In genomic region chr14:75196064-75196463, GRCh38 we compare ENCODE assay signal across 25 cellular contexts. TPM values are rescaled to one million over a fixed set of nuclear protein-coding genes. Genes with fewer than 3 reads are reported as not detected.
DNase-seq lines count a peak whose midpoint lies in the region; ATAC-seq lines count a peak whose summit lies in the region.
"Had no signal": no experiment of that assay in that cellular context is flagged by ENCODE, and none has a peak within 500 bp of the region (broad histone marks: within the 10 kb centered on the region; RNA-seq: fewer than 3 reads in every experiment).

No MANE protein-coding gene starts in this region.

- no peak overlapping the region for H3K14ac ChIP-seq in mesenchymal stem cell (ENCODE audit: low read length in 2 of 2)

- H2BK5ac ChIP-seq in mesenchymal stem cell (ENCODE audit: low read depth, low read length, poor library complexity, severe bottlenecking) (no peak overlapping the region), mesendoderm (ENCODE audit: low read length) (no peak overlapping the region)

- H2BK12ac ChIP-seq in mesenchymal stem cell (ENCODE audit: low read length in 2 of 2), result no peak overlapping the region

- H3K9me3 ChIP-seq in mesenchymal stem cell (ENCODE audit: control insufficient read depth, low read length), result no peaks in the 10 kb centered on the region
- H3K9me3 ChIP-seq: tibial artery had no signal

- no peaks in the 10 kb centered on the region for H3K79me2 ChIP-seq in mesendoderm (ENCODE audit: control insufficient read depth, insufficient read depth, low read length)

- H3K79me1 ChIP-seq in mesenchymal stem cell (replicated peaks; ENCODE audit: low read length, poor library complexity, severe bottlenecking) (no peaks in the 10 kb centered on the region), mesendoderm (ENCODE audit: low read length) (no peaks in the 10 kb centered on the region)

- no peaks in the 10 kb centered on the region for H3K36me3 ChIP-seq in mesenchymal stem cell (ENCODE audit: control insufficient read depth in 1 of 2, insufficient read depth in 2 of 2, low read depth in 1 of 2, low read length in 2 of 2)
- no peaks in the 10 kb centered on the region for H3K36me3 ChIP-seq in mesendoderm (ENCODE audit: control insufficient read depth, insufficient read depth, low read length)
- H3K36me3 ChIP-seq: tibial artery had no signal

- H3K4me1 ChIP-seq in mesenchymal stem cell (ENCODE audit: control insufficient read depth, insufficient read depth, low read depth, low read length) (no peaks in the 10 kb centered on the region), mesendoderm (ENCODE audit: control insufficient read depth, low read depth, low read length) (peaks cover 9% of the 10 kb centered on the region)

- no peak overlapping the region for H3K56ac ChIP-seq in mesendoderm (ENCODE audit: low read length)

- H3K9ac ChIP-seq in mesenchymal stem cell (ENCODE audit: low read length) (no peak overlapping the region), mesendoderm (ENCODE audit: low read length) (no peak overlapping the region)
- H3K9ac ChIP-seq: GM23248 had no signal

- H2BK120ac ChIP-seq in mesenchymal stem cell (ENCODE audit: low read depth, low read length) (no peak overlapping the region), mesendoderm (ENCODE audit: low read depth, low read length) (no peak overlapping the region)

- H2BK15ac ChIP-seq in mesenchymal stem cell (ENCODE audit: low read depth, poor library complexity, severe bottlenecking) (no peak overlapping the region), mesendoderm (replicated peaks; ENCODE audit: low read depth) (no peak overlapping the region)

- H3K23ac ChIP-seq in mesenchymal stem cell (ENCODE audit: low read length in 2 of 2) (no peak overlapping the region), mesendoderm (ENCODE audit: low read length) (no peak overlapping the region)

- no peak overlapping the region for H2AK5ac ChIP-seq in mesenchymal stem cell (ENCODE audit: low read length, severe bottlenecking)
- no peak overlapping the region for H2AK5ac ChIP-seq in mesendoderm (ENCODE audit: low read length)

- H3K4me3 Mint-ChIP-seq in activated T-cell treated with anti-CD3 and anti-CD28 coated beads, Interleukin-2, amount 50 U/mL, for 24 hours, result no peak overlapping the region
- H3K4me3 Mint-ChIP-seq in dendritic cell treated with granulocyte-macrophage colony-stimulating factor and Interleukin-4, amounts not matched to agents 40 ng/mL and 50 ng/mL, for 4 days, result no peak overlapping the region
- H3K4me3 Mint-ChIP-seq in stimulated activated memory B cell treated with anti-CD40 and anti-IgM and Interleukin-4, amounts not matched to agents 10 μg/mL and 1 μg/mL and 100 μg/mL, for 72 hours, result no peak overlapping the region
- H3K4me3 Mint-ChIP-seq: activated CD4-positive, alpha-beta memory T cell treated with anti-CD3 and anti-CD28 coated beads, Interleukin-2, amount 10 ng/mL, durations not matched to agents 7 days and 5 days; CD4-positive, alpha-beta memory T cell had no signal

- intact Hi-C loops in dendritic cell treated with granulocyte-macrophage colony-stimulating factor and Interleukin-4, amounts not matched to agents 40 ng/mL and 50 ng/mL, for 4 days (cut with micrococcal nuclease), result no loop called here

- peak overlapping the region; percentile 34 for H4K91ac ChIP-seq in mesenchymal stem cell (ENCODE audit: low read length)

- peak; percentile 28 for ATAC-seq in stimulated activated memory B cell treated with anti-CD40 and anti-IgM and Interleukin-4, amounts not matched to agents 10 μg/mL and 1 μg/mL and 100 μg/mL, for 72 hours

- no peaks in the 10 kb centered on the region for H3K27me3 ChIP-seq in mesenchymal stem cell (ENCODE audit: control insufficient read depth in 1 of 2, insufficient read depth in 1 of 2, low read length in 2 of 2)
- no peaks in the 10 kb centered on the region for H3K27me3 ChIP-seq in mesendoderm (ENCODE audit: insufficient read depth, low read length, poor library complexity)
- H3K27me3 ChIP-seq: tibial artery had no signal

- H3K36me3 Mint-ChIP-seq in activated T-cell treated with anti-CD3 and anti-CD28 coated beads, Interleukin-2, amount 50 U/mL, for 24 hours (ENCODE audit: low read depth), result no peaks in the 10 kb centered on the region
- H3K36me3 Mint-ChIP-seq in dendritic cell treated with granulocyte-macrophage colony-stimulating factor and Interleukin-4, amounts not matched to agents 40 ng/mL and 50 ng/mL, for 4 days (ENCODE audit: low read depth), result no peaks in the 10 kb centered on the region
- no peaks in the 10 kb centered on the region for H3K36me3 Mint-ChIP-seq in stimulated activated memory B cell treated with anti-CD40 and anti-IgM and Interleukin-4, amounts not matched to agents 10 μg/mL and 1 μg/mL and 100 μg/mL, for 72 hours
- H3K36me3 Mint-ChIP-seq: CD4-positive, alpha-beta memory T cell had no signal

- DNase-seq in activated T-cell treated with anti-CD3 and anti-CD28 coated beads, Interleukin-2, amount 50 U/mL, for 24 hours, result no peak
- DNase-seq in activated T-cell treated with anti-CD3 and anti-CD28 coated beads for 4 hours, result no peak
- no peak for DNase-seq in mesenchymal stem cell
- no peak for DNase-seq in occipital lobe (lab: John Stamatoyannopoulos, UW)
- DNase-seq in mesendoderm, result no peak
- no peak for DNase-seq in OCI-M2 (lab: John Stamatoyannopoulos, UW; ENCODE audit: unreplicated experiment)
- DNase-seq: 8988T; activated CD4-positive, alpha-beta memory T cell treated with anti-CD3 and anti-CD28 coated beads, Interleukin-2, amount 10 ng/mL, durations not matched to agents 7 days and 5 days; activated CD4-positive, CD25-positive, alpha-beta regulatory T cell treated with anti-CD3 and anti-CD28 coated beads, Interleukin-2, amount 50 U/mL, for 72 hours; activated CD8-positive, alpha-beta memory T cell treated with anti-CD3 and anti-CD28 coated beads, Interleukin-2, amount 50 U/mL, for 48 hours; CD4-positive, alpha-beta memory T cell; central memory CD4-positive, alpha-beta T cell; EL; glutamatergic neuron; GM23248; IMR-90; kidney glomerular epithelial cell; NCI-H1048; NCI-H187; NCI-H524 treated with DMSO at 0.1 percent for 48 hours; SW 1271; tibial artery had no signal

- H3K4me3 ChIP-seq in mesenchymal stem cell (ENCODE audit: insufficient read depth in 1 of 2, low read depth in 1 of 2, low read length in 2 of 2) (no peak overlapping the region), mesendoderm (ENCODE audit: low read length) (no peak overlapping the region)
- H3K4me3 ChIP-seq: GM23248, lung, tibial artery had no signal

- no peak overlapping the region for H3K27ac ChIP-seq in mesenchymal stem cell (ENCODE audit: low read length, poor library complexity, severe bottlenecking)
- no peak overlapping the region for H3K27ac ChIP-seq in mesendoderm (ENCODE audit: low read depth, low read length)
- H3K27ac ChIP-seq: GM23248, tibial artery had no signal

- H3K27me3 Mint-ChIP-seq in activated T-cell treated with anti-CD3 and anti-CD28 coated beads, Interleukin-2, amount 50 U/mL, for 24 hours, result no peaks in the 10 kb centered on the region
- no peaks in the 10 kb centered on the region for H3K27me3 Mint-ChIP-seq in dendritic cell treated with granulocyte-macrophage colony-stimulating factor and Interleukin-4, amounts not matched to agents 40 ng/mL and 50 ng/mL, for 4 days
- H3K27me3 Mint-ChIP-seq in stimulated activated memory B cell treated with anti-CD40 and anti-IgM and Interleukin-4, amounts not matched to agents 10 μg/mL and 1 μg/mL and 100 μg/mL, for 72 hours, result no peaks in the 10 kb centered on the region
- H3K27me3 Mint-ChIP-seq: CD4-positive, alpha-beta memory T cell had no signal

- 83% methylated on average over 3 of the region's 3 CpGs for WGBS in mesenchymal stem cell
- WGBS in mesendoderm (ENCODE audit: extremely low coverage, insufficient coverage, low lambda C conversion rate), result no CpG with 5 or more reads among the region's 3 CpGs

- H3K4me1 Mint-ChIP-seq in activated T-cell treated with anti-CD3 and anti-CD28 coated beads, Interleukin-2, amount 50 U/mL, for 24 hours (ENCODE audit: low read depth), result no peaks in the 10 kb centered on the region
- H3K4me1 Mint-ChIP-seq in dendritic cell treated with granulocyte-macrophage colony-stimulating factor and Interleukin-4, amounts not matched to agents 40 ng/mL and 50 ng/mL, for 4 days (ENCODE audit: low read depth), result peaks cover 41% of the 10 kb centered on the region
- peaks cover 9% of the 10 kb centered on the region for H3K4me1 Mint-ChIP-seq in stimulated activated memory B cell treated with anti-CD40 and anti-IgM and Interleukin-4, amounts not matched to agents 10 μg/mL and 1 μg/mL and 100 μg/mL, for 72 hours
- H3K4me1 Mint-ChIP-seq: activated CD4-positive, alpha-beta memory T cell treated with anti-CD3 and anti-CD28 coated beads, Interleukin-2, amount 10 ng/mL, durations not matched to agents 7 days and 5 days had no signal

- H4K5ac ChIP-seq in mesendoderm (ENCODE audit: low read length), result no peak overlapping the region

- H2AFZ ChIP-seq in mesenchymal stem cell (ENCODE audit: low read depth, low read length), result no peak overlapping the region
- H2AFZ ChIP-seq: GM23248 had no signal

- H4K8ac ChIP-seq in mesenchymal stem cell (ENCODE audit: low read length) (no peak overlapping the region), mesendoderm (ENCODE audit: low read depth, low read length) (no peak overlapping the region)

- H3K18ac ChIP-seq in mesenchymal stem cell (ENCODE audit: low read depth in 1 of 2, low read length in 2 of 2) (no peak overlapping the region), mesendoderm (ENCODE audit: low read length) (no peak overlapping the region)

- H3K4ac ChIP-seq in mesenchymal stem cell (ENCODE audit: low read depth in 1 of 2, low read length in 2 of 2) (no peak overlapping the region), mesendoderm (ENCODE audit: low read depth, low read length) (no peak overlapping the region)

- no peaks in the 10 kb centered on the region for H3K9me3 Mint-ChIP-seq in activated T-cell treated with anti-CD3 and anti-CD28 coated beads, Interleukin-2, amount 50 U/mL, for 24 hours
- H3K9me3 Mint-ChIP-seq in dendritic cell treated with granulocyte-macrophage colony-stimulating factor and Interleukin-4, amounts not matched to agents 40 ng/mL and 50 ng/mL, for 4 days, result no peaks in the 10 kb centered on the region
- H3K9me3 Mint-ChIP-seq in stimulated activated memory B cell treated with anti-CD40 and anti-IgM and Interleukin-4, amounts not matched to agents 10 μg/mL and 1 μg/mL and 100 μg/mL, for 72 hours, result no peaks in the 10 kb centered on the region
- H3K9me3 Mint-ChIP-seq: activated CD4-positive, alpha-beta memory T cell treated with anti-CD3 and anti-CD28 coated beads, Interleukin-2, amount 10 ng/mL, durations not matched to agents 7 days and 5 days; CD4-positive, alpha-beta memory T cell had no signal

- H3K4me2 ChIP-seq in mesenchymal stem cell (ENCODE audit: low read length, poor library complexity, severe bottlenecking) (no peak overlapping the region), mesendoderm (ENCODE audit: low read length) (no peak overlapping the region)

- peak overlapping the region; percentile 11 for H3K27ac Mint-ChIP-seq in activated T-cell treated with anti-CD3 and anti-CD28 coated beads, Interleukin-2, amount 50 U/mL, for 24 hours
- H3K27ac Mint-ChIP-seq in dendritic cell treated with granulocyte-macrophage colony-stimulating factor and Interleukin-4, amounts not matched to agents 40 ng/mL and 50 ng/mL, for 4 days, result peak overlapping the region; percentile 60
- H3K27ac Mint-ChIP-seq in stimulated activated memory B cell treated with anti-CD40 and anti-IgM and Interleukin-4, amounts not matched to agents 10 μg/mL and 1 μg/mL and 100 μg/mL, for 72 hours, result peak overlapping the region; percentile 35
- H3K27ac Mint-ChIP-seq: activated CD4-positive, alpha-beta memory T cell treated with anti-CD3 and anti-CD28 coated beads, Interleukin-2, amount 10 ng/mL, durations not matched to agents 7 days and 5 days had no signal

RNA-seq across cellular contexts. Expression of gene TMED10, which starts 19.7 kb away (rescaled TPM):
- 426 TPM for polyA plus RNA-seq in mesenchymal stem cell (2013, experiment 1 of 2)
- polyA plus RNA-seq in mesenchymal stem cell (2013, experiment 2 of 2), result 426 TPM
- 135 TPM for total RNA-seq in occipital lobe
- polyA plus RNA-seq in mesendoderm (2013, experiment 1 of 2), result 212 TPM
- polyA plus RNA-seq in mesendoderm (2013, experiment 2 of 2), result 214 TPM
